Comparison of ENCODE assay signal across 10 cellular contexts in the genomic region with DNA sequence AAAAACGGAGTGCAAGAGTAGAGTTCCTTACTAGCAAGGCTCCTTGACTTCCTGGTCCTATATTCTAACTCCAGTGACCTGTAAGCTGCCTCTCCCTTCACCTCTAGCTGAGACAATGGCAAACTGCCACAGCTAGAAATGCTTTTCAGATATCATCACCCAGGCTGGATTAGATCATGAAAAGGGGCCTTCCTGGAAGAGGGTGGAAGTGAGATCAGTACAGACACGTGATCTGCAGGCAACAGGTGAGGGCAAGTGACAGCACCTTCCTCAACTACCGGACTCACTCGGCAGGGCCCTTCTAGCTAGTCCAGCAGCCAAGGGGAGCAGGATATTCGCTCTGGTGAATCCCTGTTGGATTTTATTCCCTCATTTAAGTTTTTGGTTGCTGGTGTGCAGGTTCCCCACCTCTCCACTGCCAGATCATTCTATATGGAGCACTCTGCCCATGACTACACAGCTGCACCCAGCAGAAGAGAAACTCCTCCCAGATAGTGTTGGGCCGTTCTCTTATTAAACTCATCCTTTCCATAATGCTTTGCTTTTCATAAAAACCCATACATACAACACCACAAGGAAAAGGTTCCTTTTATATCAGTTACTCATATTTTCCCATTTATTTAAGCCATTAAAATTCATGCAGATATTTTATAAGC. TPM values are rescaled to one million over a fixed set of nuclear protein-coding genes. Genes with fewer than 3 reads are reported as not detected.
DNase-seq lines count a peak whose midpoint lies in the region; ATAC-seq and TF ChIP-seq lines count a peak whose summit lies in the region.
"Had no signal": no experiment of that assay in that cellular context is flagged by ENCODE, and none has a peak within 500 bp of the region (broad histone marks: within the 10 kb centered on the region; RNA-seq: fewer than 3 reads in every experiment).

No MANE protein-coding gene starts in this region.

- peaks cover 10 to 18% (median 14%) of the 10 kb centered on the region in 3 donors for H3K4me1 Mint-ChIP-seq in CD8-positive, alpha-beta memory T cell

- peaks cover 3% of the 10 kb centered on the region for H3F3A ChIP-seq in PC-3 (ENCODE audit: low read length, unreplicated experiment)

- H3K27ac ChIP-seq in PC-3 (ENCODE audit: low read length) (peak overlapping the region; percentile 95), psoas muscle (peak overlapping the region; percentile 79)
- no peak overlapping the region for H3K27ac ChIP-seq in CD8-positive, alpha-beta memory T cell (ENCODE audit: low read depth, low read length)

- intact Hi-C loops in PC-3 (cut with micrococcal nuclease) = loop anchor here (1.0 to 2.0 kb wide), 2 partner anchors 10 to 14 kb away; no protein-coding TSS in a partner anchor
- intact Hi-C loops in psoas muscle (cut with DNase I) = no loop called here

- H3K9me3 Mint-ChIP-seq in CD8-positive, alpha-beta memory T cell = no peaks in the 10 kb centered on the region
- H3K9me3 Mint-ChIP-seq: IgD-negative memory B cell had no signal

- ATAC-seq in PC-3 (peak; percentile 66), psoas muscle (peak; percentile 95 to 98 (median 97))

- H3K9ac ChIP-seq in PC-3 (ENCODE audit: low read length) = peak overlapping the region; percentile 76

- BruUV-seq in PC-3 (replicated peaks; lab: Mats Ljungman, UMichigan) = TSS peak; percentile 86

- H3K4me3 Mint-ChIP-seq in CD8-positive, alpha-beta memory T cell = no peak overlapping the region

- no peaks in the 10 kb centered on the region for H3K9me3 ChIP-seq in PC-3 (ENCODE audit: low read length)
- H3K9me3 ChIP-seq in psoas muscle = no peaks in the 10 kb centered on the region
- H3K9me3 ChIP-seq in CD8-positive, alpha-beta memory T cell (ENCODE audit: low read length) = no peaks in the 10 kb centered on the region

- peaks cover 1 to 27% (median 3%) of the 10 kb centered on the region in 3 donors for H3K36me3 Mint-ChIP-seq in CD8-positive, alpha-beta memory T cell

- H2AFZ ChIP-seq in PC-3 (ENCODE audit: low read length) = no peak overlapping the region

- H3K4me1 ChIP-seq in PC-3 (ENCODE audit: insufficient read depth, low read length) (peaks cover 63% of the 10 kb centered on the region), psoas muscle (peaks cover 16% of the 10 kb centered on the region)
- peaks cover 4% of the 10 kb centered on the region for H3K4me1 ChIP-seq in CD8-positive, alpha-beta memory T cell (ENCODE audit: insufficient read depth, low read length)

- H3K79me2 ChIP-seq in PC-3 (ENCODE audit: low read length) = 0 out of 2 replicates have a peak, but pooled peaks cover 8% of the 10 kb centered on the region

- H3K36me3 ChIP-seq in PC-3 (ENCODE audit: low read depth, low read length) (no peaks in the 10 kb centered on the region), psoas muscle (ENCODE audit: insufficient read depth in 1 of 2, low read depth in 1 of 2) (peaks cover 0 to 5% of the 10 kb centered on the region in 2 donors)
- H3K36me3 ChIP-seq in CD8-positive, alpha-beta memory T cell (ENCODE audit: insufficient read depth, low read length) = no peaks in the 10 kb centered on the region

- CTCF ChIA-PET in PC-3 (lab: Charles Lee) = interaction anchor here (0.5 to 2.3 kb wide), 5 partner anchors 11 to 174 kb away, joined by 3 to 19 read pairs (median 3); no protein-coding TSS in a partner anchor
- CTCF ChIA-PET in CD8-positive, alpha-beta memory T cell (lab: Charles Lee) = no interaction called here

- 33 to 47% (median 38%) methylated on average over 6 of the region's 6 CpGs for whole genome bisulfite sequencing in psoas muscle, 3 donors

- H3K27me3 ChIP-seq in PC-3 (ENCODE audit: low read length) (no peaks in the 10 kb centered on the region), psoas muscle (ENCODE audit: insufficient read depth in 3 of 3, low read length in 2 of 3) (no peaks in the 10 kb centered on the region)
- H3K27me3 ChIP-seq in CD8-positive, alpha-beta memory T cell (ENCODE audit: insufficient read depth, low read length, poor library complexity, severe bottlenecking) = no peaks in the 10 kb centered on the region

- peak overlapping the region; percentile 64 for H3K4me2 ChIP-seq in PC-3 (ENCODE audit: low read length)

- peak; percentile 98 for DNase-seq in ELR (ENCODE audit: low read depth)
- DNase-seq in PC-3 = peak; percentile 99
- peak; percentile 69 for DNase-seq in fibroblast of peridontal ligament (ENCODE audit: extremely low read depth)
- peak in 1 of 2 donors; percentile 59 for DNase-seq in psoas muscle
- no peak for DNase-seq in NCI-H187 (lab: John Stamatoyannopoulos, UW)
- no peak for DNase-seq in medulla oblongata (ENCODE audit: extremely low spot score)
- DNase-seq in NCI-H526 (lab: John Stamatoyannopoulos, UW) = no peak
- no peak for DNase-seq in CD8-positive, alpha-beta memory T cell
- DNase-seq: retina had no signal

- H3K27ac Mint-ChIP-seq in CD8-positive, alpha-beta memory T cell = peak overlapping the region in 3 of 8 donors; percentile 11 to 48 (median 26)

- no peaks in the 10 kb centered on the region for H4K20me1 ChIP-seq in PC-3 (ENCODE audit: low read length)

- H3K9me2 ChIP-seq in PC-3 (replicated peaks; ENCODE audit: low read length) = no peaks in the 10 kb centered on the region

- POLR2A ChIA-PET in PC-3 (lab: Charles Lee; ENCODE audit: unreplicated experiment) = interaction anchor here (0.6 to 1.1 kb wide), 3 partner anchors 8 to 41 kb away, joined by 4 to 8 read pairs (median 6); partner anchors contain the start of gene MMP24OS
- POLR2A ChIA-PET in CD8-positive, alpha-beta memory T cell (lab: Charles Lee) = no interaction called here

- H3K27me3 Mint-ChIP-seq in CD8-positive, alpha-beta memory T cell = no peaks in the 10 kb centered on the region
- H3K27me3 Mint-ChIP-seq: IgD-negative memory B cell had no signal

- H3K4me3 ChIP-seq in PC-3 (ENCODE audit: low read length) (peak overlapping the region; percentile 20; the same call in 1 of the 2 replicates), psoas muscle (peak overlapping the region; percentile 3)
- H3K4me3 ChIP-seq in CD8-positive, alpha-beta memory T cell (ENCODE audit: low read length) = no peak overlapping the region

- TF ChIP-seq CTCF in PC-3 (conservative IDR thresholded peaks at IDR 0.05; ENCODE audit: low read depth, low read length) (no peak), psoas muscle (IDR thresholded peaks at IDR 0.05) (no peak)

RNA-seq across cellular contexts. Expression of gene FAM83C, which starts 26.4 kb away (rescaled TPM):
- total RNA-seq in PC-3 (2014; rRNA removed) = 0.12 TPM in 1 of 2 replicates, not detected in the other
- not detected for total RNA-seq in psoas muscle
- polyA plus RNA-seq in psoas muscle = under 1 TPM; 0.04 to 0.07 (median 0.04) TPM
- not detected for total RNA-seq in CD8-positive, alpha-beta memory T cell
- polyA plus RNA-seq in CD8-positive, alpha-beta memory T cell = not detected
- polyA plus RNA-seq: IgD-negative memory B cell had no signal

RNA-seq across cellular contexts. Expression of gene EIF6, which starts 34.1 kb away (rescaled TPM):
- 292 and 294 TPM in 2 replicates for total RNA-seq in PC-3 (2014; rRNA removed)
- 10 to 100 TPM; 44.3 to 65.5 (median 52.6) TPM for total RNA-seq in psoas muscle
- polyA plus RNA-seq in psoas muscle = 100 to 1,000 TPM in 1 of 3 donors, 10 to 100 TPM in 2; 63.0 to 169 (median 71.1) TPM
- 100 to 1,000 TPM; 204 to 207 TPM for total RNA-seq in CD8-positive, alpha-beta memory T cell
- 171 TPM for polyA plus RNA-seq in CD8-positive, alpha-beta memory T cell

RNA-seq across cellular contexts. Expression of gene MMP24OS, which starts 40.7 kb away (rescaled TPM):
- 19.5 and 22.7 TPM in 2 replicates for total RNA-seq in PC-3 (2014; rRNA removed)
- 10 to 100 TPM; 25.1 to 40.6 (median 27.2) TPM for total RNA-seq in psoas muscle
- polyA plus RNA-seq in psoas muscle = 10 to 100 TPM; 10.4 to 22.5 (median 19.3) TPM
- 10 to 100 TPM; 36.5 to 36.6 TPM for total RNA-seq in CD8-positive, alpha-beta memory T cell
- 14.0 TPM for polyA plus RNA-seq in CD8-positive, alpha-beta memory T cell

Comparison
In these comparisons a context has a peak if more than half of its experiments do, and no peak if none do; other contexts are left out.
1. DNase-seq: peak in ELR (single experiment), PC-3 (single experiment) and fibroblast of peridontal ligament (single experiment); none in NCI-H187 (0 of 2), medulla oblongata (single experiment), NCI-H526 (0 of 2) and CD8-positive, alpha-beta memory T cell (0 of 5).